33 cellular contexts compared by ENCODE assay signal in the genomic region with DNA sequence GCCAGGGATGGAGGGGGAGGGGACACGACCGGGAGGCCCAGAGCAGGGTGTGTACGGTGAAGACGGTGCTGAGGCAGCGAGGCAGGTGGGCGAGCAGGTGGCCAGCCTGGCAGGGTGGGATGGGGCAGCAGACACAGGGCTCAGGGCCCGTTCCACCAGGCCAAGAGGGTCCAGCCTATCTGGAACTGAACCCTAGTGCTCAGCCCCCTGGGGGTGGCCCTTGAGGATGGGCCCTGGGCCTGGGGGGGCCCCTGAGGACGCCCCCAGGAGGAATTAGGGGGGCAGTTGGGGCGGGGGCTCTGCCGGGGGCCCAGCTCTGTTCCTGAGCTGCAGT. TPM values are rescaled to one million over a fixed set of nuclear protein-coding genes. Genes with fewer than 3 reads are reported as not detected.
"Had no signal": no experiment of that assay in that cellular context is flagged by ENCODE, and none has a peak within 500 bp of the region (broad histone marks: within the 10 kb centered on the region; RNA-seq: fewer than 3 reads in every experiment).

No MANE protein-coding gene starts in this region.

- H3K9me3 ChIP-seq: adrenal gland, body of pancreas, breast epithelium had no signal

- ATAC-seq: activated CD8-positive, alpha-beta T cell treated with anti-CD3 and anti-CD28 coated beads for 36 hours; activated naive CD4-positive, alpha-beta T cell treated with anti-CD3 and anti-CD28 coated beads, Interleukin-2, amount 50 U/mL, for 72 hours; activated T-cell treated with anti-CD3 and anti-CD28 coated beads, Interleukin-2, amount 50 U/mL, for 4 hours; activated T-cell treated with anti-CD3 and anti-CD28 coated beads, Interleukin-2, amount 50 U/mL, for 72 hours; activated T-helper 17 cell treated with anti-CD3 and anti-CD28 coated beads, Interleukin-2, amount 50 U/mL, for 72 hours; body of pancreas had no signal

- H3K36me3 ChIP-seq: adrenal gland, brain microvascular endothelial cell, breast epithelium had no signal

- H3K4me3 ChIP-seq: adrenal gland, body of pancreas, breast epithelium had no signal

- H3K27ac ChIP-seq: adrenal gland, body of pancreas, brain microvascular endothelial cell, breast epithelium, VCaP had no signal

- H3K27me3 ChIP-seq: adrenal gland, body of pancreas, brain microvascular endothelial cell, breast epithelium had no signal

- DNase-seq: activated B cell treated with CpG ODN at 0.5 μM for 24 hours; activated CD4-positive, alpha-beta memory T cell treated with anti-CD3 and anti-CD28 coated beads for 36 hours; activated CD4-positive, alpha-beta T cell treated with anti-CD3 and anti-CD28 coated beads for 4 hours; activated CD4-positive, alpha-beta T cell treated with anti-CD3 and anti-CD28 coated beads, Interleukin-2, amount 10 ng/mL, durations not matched to agents 24 days and 14 days; activated CD4-positive, alpha-beta T cell treated with anti-CD3 and anti-CD28 coated beads, Interleukin-2, amount 50 U/mL, for 1 hour; activated CD4-positive, alpha-beta T cell treated with anti-CD3 and anti-CD28 coated beads, Interleukin-2, amount 50 U/mL, for 4 hours; activated CD4-positive, CD25-positive, alpha-beta regulatory T cell treated with anti-CD3 and anti-CD28 coated beads, Interleukin-2, amount 50 U/mL, for 72 hours; activated CD8-positive, alpha-beta memory T cell treated with anti-CD3 and anti-CD28 coated beads, Interleukin-2, amount 50 U/mL, for 4 hours; activated CD8-positive, alpha-beta T cell treated with anti-CD3 and anti-CD28 coated beads for 36 hours; activated effector memory CD4-positive, alpha-beta T cell treated with anti-CD3 and anti-CD28 coated beads, Interleukin-2, amount 50 U/mL, for 16 hours; activated gamma-delta T cell treated with Interleukin-2 at 50 U/mL for 16 hours; activated naive CD4-positive, alpha-beta T cell; activated naive CD4-positive, alpha-beta T cell treated with anti-CD3 and anti-CD28 coated beads for 36 hours; activated naive CD4-positive, alpha-beta T cell treated with anti-CD3 and anti-CD28 coated beads, Interleukin-2, amount 50 U/mL, for 16 hours; activated naive CD8-positive, alpha-beta T cell treated with anti-CD3 and anti-CD28 coated beads for 36 hours; activated T-cell treated with anti-CD3 and anti-CD28 coated beads for 4 hours; activated T-cell treated with anti-CD3 and anti-CD28 coated beads, Interleukin-2, amount 50 U/mL, for 1 hour; activated T-cell treated with anti-CD3 and anti-CD28 coated beads, Interleukin-2, amount 50 U/mL, for 4 hours; activated T-cell treated with anti-CD3 and anti-CD28 coated beads, Interleukin-2, amount 50 U/mL, for 72 hours; adrenal gland; amniotic stem cell; body of pancreas; brain microvascular endothelial cell; central memory CD4-positive, alpha-beta T cell; T-helper 2 cell; T-helper 9 cell had no signal

RNA-seq across cellular contexts. Expression of gene HGFAC, which starts 3.0 kb away (rescaled TPM):
- total RNA-seq: activated B cell treated with CpG ODN at 0.5 μM for 24 hours; activated CD4-positive, alpha-beta memory T cell treated with anti-CD3 and anti-CD28 coated beads for 36 hours; activated CD4-positive, alpha-beta T cell treated with anti-CD3 and anti-CD28 coated beads, Interleukin-2, amount 10 ng/mL, durations not matched to agents 24 days and 14 days; activated CD8-positive, alpha-beta memory T cell treated with anti-CD3 and anti-CD28 coated beads for 36 hours; activated CD8-positive, alpha-beta T cell treated with anti-CD3 and anti-CD28 coated beads for 36 hours; activated naive CD4-positive, alpha-beta T cell treated with anti-CD3 and anti-CD28 coated beads for 36 hours; activated naive CD4-positive, alpha-beta T cell treated with anti-CD3 and anti-CD28 coated beads, Interleukin-2, amount 50 U/mL, for 72 hours; activated naive CD8-positive, alpha-beta T cell treated with anti-CD3 and anti-CD28 coated beads for 36 hours; activated T-helper 1 cell treated with anti-CD3 and anti-CD28 coated beads, Interleukin-12 subunit alpha, Interleukin-12 subunit beta, Interleukin-2, Interleukin-4 antibody, amounts not matched to agents 30 ng/mL and 10 ng/mL and 1 ng/mL, durations not matched to agents 14 hours and 24 hours and 36 hours; activated T-helper 17 cell treated with anti-CD3 and anti-CD28 coated beads, Interleukin-2, amount 50 U/mL, for 72 hours had no signal

RNA-seq across cellular contexts. Expression of gene DOK7, which starts 24.3 kb away (rescaled TPM):
- total RNA-seq: activated CD4-positive, alpha-beta memory T cell treated with anti-CD3 and anti-CD28 coated beads for 36 hours; activated CD4-positive, alpha-beta T cell treated with anti-CD3 and anti-CD28 coated beads, Interleukin-2, amount 10 ng/mL, durations not matched to agents 24 days and 14 days; activated CD8-positive, alpha-beta memory T cell treated with anti-CD3 and anti-CD28 coated beads for 36 hours; activated CD8-positive, alpha-beta T cell treated with anti-CD3 and anti-CD28 coated beads for 36 hours; activated naive CD4-positive, alpha-beta T cell treated with anti-CD3 and anti-CD28 coated beads for 36 hours; activated naive CD4-positive, alpha-beta T cell treated with anti-CD3 and anti-CD28 coated beads, Interleukin-2, amount 50 U/mL, for 72 hours; activated naive CD8-positive, alpha-beta T cell treated with anti-CD3 and anti-CD28 coated beads for 36 hours; activated T-cell treated with anti-CD3 and anti-CD28 coated beads, Interleukin-2, amount 50 U/mL, for 4 hours; activated T-cell treated with anti-CD3 and anti-CD28 coated beads, Interleukin-2, amount 50 U/mL, for 72 hours; activated T-helper 1 cell treated with anti-CD3 and anti-CD28 coated beads, Interleukin-12 subunit alpha, Interleukin-12 subunit beta, Interleukin-2, Interleukin-4 antibody, amounts not matched to agents 30 ng/mL and 10 ng/mL and 1 ng/mL, durations not matched to agents 14 hours and 24 hours and 36 hours; activated T-helper 17 cell treated with anti-CD3 and anti-CD28 coated beads, Interleukin-2, amount 50 U/mL, for 72 hours; astrocyte had no signal
